In genomic region chr18:59478591-59478990, GRCh38 we compare ENCODE assay signal across 21 cellular contexts.
DNase-seq lines count a peak whose midpoint lies in the region; ATAC-seq and TF ChIP-seq lines count a peak whose summit lies in the region.
"Had no signal": no experiment of that assay in that cellular context is flagged by ENCODE, and none has a peak within 500 bp of the region (broad histone marks: within the 10 kb centered on the region; RNA-seq: fewer than 3 reads in every experiment).

No MANE protein-coding gene starts in this region.

- H3K9ac ChIP-seq in IMR-90 (ENCODE audit: low read depth, low read length): no peak overlapping the region
- H3K9ac ChIP-seq: BLaER1 treated with 17β-estradiol and CSF1 and Interleukin-3, amounts not matched to agents 10 nM and 100 nM had no signal

- no peaks in the 10 kb centered on the region; the same call in 1 of the 2 replicates for H4K20me1 ChIP-seq in IMR-90 (ENCODE audit: insufficient read depth, low read length)
- H4K20me1 ChIP-seq: BLaER1 treated with 17β-estradiol and CSF1 and Interleukin-3, amounts not matched to agents 10 nM and 100 nM had no signal

- intact Hi-C loops in A673 (cut with micrococcal nuclease; ENCODE audit: unreplicated experiment) (no loop called here), IMR-90 (cut with micrococcal nuclease) (no loop called here)

- POLR2A ChIA-PET in A673 (lab: Charles Lee; ENCODE audit: low non-redundant PET): no interaction called here
- POLR2A ChIA-PET in IMR-90 (lab: Charles Lee; ENCODE audit: unreplicated experiment): no interaction called here

- TF ChIP-seq POLR2A in IMR-90 (IDR thresholded peaks at IDR 0.05; ENCODE audit: low read depth, low read length): no peak

- peak; percentile 73 for DNase-seq in A673 (ENCODE audit: low spot score)
- peak; percentile 47 for DNase-seq in IMR-90
- peak; percentile 18 for DNase-seq in astrocyte of the spinal cord (ENCODE audit: low read depth, low spot score)
- peak; percentile 55 for DNase-seq in fibroblast of villous mesenchyme (ENCODE audit: low read depth)
- DNase-seq in activated CD8-positive, alpha-beta memory T cell treated with anti-CD3 and anti-CD28 coated beads for 24 hours: no peak
- no peak for DNase-seq in NAMALWA (ENCODE audit: low spot score)
- no peak for DNase-seq in activated CD8-positive, alpha-beta memory T cell treated with anti-CD3 and anti-CD28 coated beads, Interleukin-2, amount 50 U/mL, for 4 hours
- DNase-seq: CD8-positive, alpha-beta memory T cell; DND-41; GF-D8; HCEC 1CT; KBM-7; MV-4-11; NCI-H1417 treated with DMSO at 0.1 percent for 48 hours; NCI-H1930; NCI-H2171; NCI-H446 had no signal

- no peak overlapping the region for H3K23ac ChIP-seq in IMR-90 (ENCODE audit: low read depth, low read length)

- H3K4me1 ChIP-seq in A673 (ENCODE audit: insufficient read depth, low read length, poor library complexity, severe bottlenecking) (peaks cover 14% of the 10 kb centered on the region), IMR-90 (ENCODE audit: control insufficient read depth, insufficient read depth, low read length) (peaks cover 3% of the 10 kb centered on the region)

- no peak overlapping the region for H3K56ac ChIP-seq in IMR-90 (ENCODE audit: extremely low read depth, insufficient read depth, low read length)

- H3K4me3 ChIP-seq in A673 (ENCODE audit: low read depth, low read length, poor library complexity, severe bottlenecking) (no peak overlapping the region), IMR-90 (ENCODE audit: insufficient read depth, low read depth, low read length) (no peak overlapping the region), astrocyte of the spinal cord (ENCODE audit: low read depth, low read length) (no peak overlapping the region), fibroblast of villous mesenchyme (ENCODE audit: low read depth, low read length) (no peak overlapping the region)
- H3K4me3 ChIP-seq: BLaER1 treated with 17β-estradiol and CSF1 and Interleukin-3, amounts not matched to agents 10 nM and 100 nM had no signal

- H4K8ac ChIP-seq in IMR-90 (ENCODE audit: low read depth in 2 of 2, low read length in 2 of 2): no peak overlapping the region

- TF ChIP-seq CTCF in A673 (conservative IDR thresholded peaks at IDR 0.05; ENCODE audit: low read depth, low read length) (no peak), IMR-90 (conservative IDR thresholded peaks at IDR 0.05; ENCODE audit: low read depth, low read length) (no peak), astrocyte of the spinal cord (IDR thresholded peaks at IDR 0.05; ENCODE audit: low read depth, low read length) (no peak), fibroblast of villous mesenchyme (IDR thresholded peaks at IDR 0.05; ENCODE audit: insufficient read depth, low read depth, low read length) (no peak)

- H2BK5ac ChIP-seq in IMR-90 (ENCODE audit: low read depth, low read length, poor library complexity, severe bottlenecking): no peak overlapping the region

- H2BK15ac ChIP-seq in IMR-90 (ENCODE audit: low read depth, low read length): no peak overlapping the region

- H3K14ac ChIP-seq in IMR-90 (replicated peaks; ENCODE audit: low read depth, low read length): no peak overlapping the region

- H3K27me3 ChIP-seq in A673 (replicated peaks; ENCODE audit: insufficient read depth, low read depth, low read length, poor library complexity) (peaks cover 4% of the 10 kb centered on the region), IMR-90 (ENCODE audit: control insufficient read depth, insufficient read depth, low read length) (no peaks in the 10 kb centered on the region)
- H3K27me3 ChIP-seq: BLaER1 treated with 17β-estradiol and CSF1 and Interleukin-3, amounts not matched to agents 10 nM and 100 nM had no signal

- CTCF ChIA-PET in A673 (lab: Charles Lee): no interaction called here
- CTCF ChIA-PET in IMR-90 (lab: Yijun Ruan, JAX): interaction anchor here (1.3 kb wide), 1 partner anchor 126 kb away, joined by 4 read pairs; no protein-coding TSS in a partner anchor

- H2AK9ac ChIP-seq in IMR-90 (replicated peaks; ENCODE audit: low read depth, low read length, poor library complexity): no peak overlapping the region

- H2BK20ac ChIP-seq in IMR-90 (ENCODE audit: low read depth, low read length): no peak overlapping the region

- no peak overlapping the region for H3K4me2 ChIP-seq in IMR-90 (ENCODE audit: low read depth, low read length)
- H3K4me2 ChIP-seq: BLaER1 treated with 17β-estradiol and CSF1 and Interleukin-3, amounts not matched to agents 10 nM and 100 nM had no signal

- H4K5ac ChIP-seq in IMR-90 (ENCODE audit: low read depth, low read length): no peak overlapping the region

- no peak overlapping the region for H2AFZ ChIP-seq in IMR-90 (replicated peaks; ENCODE audit: low read length, poor library complexity)

- no peaks in the 10 kb centered on the region; the same call in 1 of the 2 replicates for H3K9me1 ChIP-seq in IMR-90 (ENCODE audit: insufficient read depth, low read length)

- no TSS peak for BruUV-seq in A673 (replicated peaks; lab: Mats Ljungman, UMichigan)
- no TSS peak for BruUV-seq in IMR-90 (replicated peaks; lab: Mats Ljungman, UMichigan)

- H3K4ac ChIP-seq in IMR-90 (ENCODE audit: low read depth, low read length): 0 out of 2 replicates have a peak overlapping the region, but pooled peaks have one; percentile 7

- in situ Hi-C loops in IMR-90 (cut with MboI; ENCODE audit: low sequenced_read_pairs): no loop called here
- in situ Hi-C loops in astrocyte of the spinal cord (cut with HindIII; ENCODE audit: low sequenced_read_pairs): no loop called here

- no CpG with 5 or more reads among the region's 3 CpGs for WGBS in IMR-90 (ENCODE audit: extremely low coverage in 2 of 2, insufficient read length in 1 of 2), 2 experiments

- H4K91ac ChIP-seq in IMR-90 (ENCODE audit: insufficient read depth, low read depth, low read length): no peak overlapping the region

- H3K9me3 ChIP-seq in A673 (ENCODE audit: low read depth, low read length, poor library complexity, severe bottlenecking): no peaks in the 10 kb centered on the region
- H3K9me3 ChIP-seq in IMR-90 (ENCODE audit: control insufficient read depth, insufficient read depth, low read length): no peaks in the 10 kb centered on the region
- H3K9me3 ChIP-seq: BLaER1 treated with 17β-estradiol and CSF1 and Interleukin-3, amounts not matched to agents 10 nM and 100 nM had no signal

- H3K27ac ChIP-seq in A673 (ENCODE audit: low read depth, low read length, poor library complexity, severe bottlenecking) (no peak overlapping the region), IMR-90 (ENCODE audit: insufficient read depth, low read length) (peak overlapping the region; percentile 71; the same call in 1 of the 2 replicates)
- H3K27ac ChIP-seq: 22Rv1; BLaER1 treated with 17β-estradiol and CSF1 and Interleukin-3, amounts not matched to agents 10 nM and 100 nM; RWPE1 had no signal

- H3K79me1 ChIP-seq in IMR-90 (ENCODE audit: low read depth in 1 of 2, low read length in 2 of 2): peaks cover 2 to 7% of the 10 kb centered on the region in 2 experiments; a peak in 3 of 4 replicates

- H2AK5ac ChIP-seq in IMR-90 (ENCODE audit: low read depth, low read length): no peak overlapping the region

- H2BK120ac ChIP-seq in IMR-90 (ENCODE audit: low read depth, low read length): no peak overlapping the region

- no peak for TF ChIP-seq RAD21 in IMR-90 (IDR thresholded peaks at IDR 0.05; ENCODE audit: low read length)

- ATAC-seq in IMR-90 (ENCODE audit: low read depth): peak; percentile 72; the same call in 1 of the 2 replicates
- ATAC-seq in HG02763 (IDR thresholded peaks at IDR 0.05; ENCODE audit: unreplicated experiment): no peak

- dilution Hi-C loops in IMR-90 (cut with HindIII; ENCODE audit: low sequenced_read_pairs, unreplicated experiment): no loop called here

- H3K18ac ChIP-seq in IMR-90 (ENCODE audit: low read depth, low read length): no peak overlapping the region

- no peaks in the 10 kb centered on the region for H3K36me3 ChIP-seq in A673 (ENCODE audit: insufficient read depth, low read length, poor library complexity, severe bottlenecking)
- no peaks in the 10 kb centered on the region for H3K36me3 ChIP-seq in IMR-90 (ENCODE audit: control insufficient read depth, insufficient read depth, low read length)
- H3K36me3 ChIP-seq: BLaER1 treated with 17β-estradiol and CSF1 and Interleukin-3, amounts not matched to agents 10 nM and 100 nM had no signal

TF ChIP-seq in IMR-90, 13 proteins besides CTCF, POLR2A, EP300 and RAD21:
- TF ChIP-seq NFE2L2 (IDR thresholded peaks at IDR 0.05; ENCODE audit: low read depth, low read length) (no peak), MXI1 (IDR thresholded peaks at IDR 0.05; ENCODE audit: borderline replicate concordance, low read depth, low read length) (no peak), SMC3 (IDR thresholded peaks at IDR 0.05; ENCODE audit: low read depth, low read length) (no peak), USF2 (IDR thresholded peaks at IDR 0.05; ENCODE audit: low read depth, low read length) (no peak), BHLHE40 (IDR thresholded peaks at IDR 0.05; ENCODE audit: low read depth, low read length) (no peak), CHD1 (IDR thresholded peaks at IDR 0.05; ENCODE audit: low read depth, low read length) (no peak), ELK1 (IDR thresholded peaks at IDR 0.05; ENCODE audit: borderline replicate concordance, low read depth, low read length) (no peak), RFX5 (IDR thresholded peaks at IDR 0.05; ENCODE audit: low read depth, low read length) (no peak), CEBPB (IDR thresholded peaks at IDR 0.05; ENCODE audit: low read depth, low read length) (no peak), MAZ (IDR thresholded peaks at IDR 0.05; ENCODE audit: borderline replicate concordance, low read depth, low read length) (no peak), MAFK (IDR thresholded peaks at IDR 0.05; ENCODE audit: low read depth, low read length) (no peak), RCOR1 (IDR thresholded peaks at IDR 0.05; ENCODE audit: insufficient replicate concordance, low read length) (no peak), FOS (IDR thresholded peaks at IDR 0.05; ENCODE audit: low read depth, low read length) (no peak)

Comparison
In these comparisons a context has a peak if more than half of its experiments do, and no peak if none do; other contexts are left out.
1. DNase-seq: peak in A673 (single experiment), IMR-90 (single experiment), astrocyte of the spinal cord (single experiment) and fibroblast of villous mesenchyme (single experiment); none in activated CD8-positive, alpha-beta memory T cell treated with anti-CD3 and anti-CD28 coated beads for 24 hours (single experiment), NAMALWA (single experiment) and activated CD8-positive, alpha-beta memory T cell treated with anti-CD3 and anti-CD28 coated beads, Interleukin-2, amount 50 U/mL, for 4 hours (single experiment).